ENCODE assay signal across 14 cellular contexts in the genomic region with DNA sequence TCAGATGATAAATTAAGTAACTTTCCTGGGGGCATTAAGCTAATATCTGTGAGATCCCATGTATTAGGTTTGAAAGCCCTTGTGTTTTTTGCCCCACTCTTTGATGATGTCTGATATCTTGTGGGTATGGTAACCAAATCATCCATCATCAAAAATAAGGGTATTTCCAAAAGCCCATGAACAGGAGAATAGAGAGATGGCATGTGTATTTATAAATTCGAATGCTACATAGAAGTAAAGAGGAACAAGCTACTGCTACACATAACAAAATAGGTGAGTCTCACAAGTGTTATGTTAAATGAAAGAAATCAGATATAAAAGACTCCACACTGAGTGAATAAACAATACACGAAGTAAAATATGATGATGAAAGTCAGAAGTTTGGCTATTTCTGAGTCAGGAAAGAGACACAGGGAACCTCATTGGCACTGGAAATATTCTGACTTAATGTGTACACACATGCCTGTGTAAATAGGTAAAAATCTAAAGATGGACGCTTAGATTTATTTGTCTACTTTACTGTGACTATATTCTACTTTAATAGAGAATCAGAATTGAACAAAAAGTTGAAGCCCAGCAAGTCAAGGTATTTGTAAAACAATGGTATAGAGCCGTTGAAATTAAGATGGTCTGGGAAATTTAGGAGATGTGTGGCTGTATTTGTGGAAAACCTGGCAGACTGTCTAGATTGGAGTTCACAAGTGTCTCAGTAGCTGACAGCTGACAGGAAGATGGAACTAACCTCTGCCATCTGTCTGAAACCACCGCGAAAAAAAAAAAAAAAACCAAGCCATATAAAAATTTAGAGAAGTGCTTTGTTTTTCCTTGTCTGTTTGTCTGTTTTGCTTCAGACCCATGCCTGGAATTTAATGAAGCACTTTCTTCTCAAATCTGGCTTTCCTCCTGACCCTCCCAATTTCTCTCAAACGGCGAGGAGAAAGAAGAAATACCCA.
DNase-seq lines count a peak whose midpoint lies in the region; ATAC-seq, FAIRE-seq and TF ChIP-seq lines count a peak whose summit lies in the region.
"Had no signal": no experiment of that assay in that cellular context is flagged by ENCODE, and none has a peak within 500 bp of the region (broad histone marks: within the 10 kb centered on the region; RNA-seq: fewer than 3 reads in every experiment).

No MANE protein-coding gene starts in this region.

- peak overlapping the region; percentile 68 for H3K4me2 ChIP-seq in astrocyte (ENCODE audit: low read length)

- peaks cover 24% of the 10 kb centered on the region for H3K4me1 ChIP-seq in astrocyte (ENCODE audit: insufficient read depth, low read length)
- peaks cover 0 to 16% of the 10 kb centered on the region in 2 donors for H3K4me1 ChIP-seq in naive thymus-derived CD4-positive, alpha-beta T cell (ENCODE audit: control insufficient read depth in 2 of 2, insufficient read depth in 2 of 2, low read length in 2 of 2)

- POLR2A ChIA-PET in naive thymus-derived CD4-positive, alpha-beta T cell (lab: Charles Lee) = interaction anchor here (0.6 to 1.2 kb wide), 2 partner anchors 115 to 1831 kb away, joined by 3 read pairs; no protein-coding TSS in a partner anchor

- H2AFZ ChIP-seq in astrocyte (ENCODE audit: low read depth, low read length) = no peak overlapping the region

- H3K9ac ChIP-seq in astrocyte (ENCODE audit: low read length) = peak overlapping the region; percentile 61

- no peak for TF ChIP-seq CTCF in astrocyte (IDR thresholded peaks at IDR 0.05; ENCODE audit: insufficient read depth, low read depth, low read length)

- peak overlapping the region; percentile 83 for H3K27ac ChIP-seq in astrocyte (ENCODE audit: low read depth, low read length)
- H3K27ac ChIP-seq in naive thymus-derived CD4-positive, alpha-beta T cell (ENCODE audit: low read depth, low read length) = no peak overlapping the region

- no peaks in the 10 kb centered on the region for H3K79me2 ChIP-seq in astrocyte (ENCODE audit: insufficient read depth, low read length)

- no peaks in the 10 kb centered on the region for H3K9me3 ChIP-seq in astrocyte (ENCODE audit: insufficient read depth, low read depth, low read length)
- no peaks in the 10 kb centered on the region for H3K9me3 ChIP-seq in naive thymus-derived CD4-positive, alpha-beta T cell (ENCODE audit: control insufficient read depth in 2 of 3, low read length in 3 of 3)

- peaks cover 2% of the 10 kb centered on the region for H3K9me3 Mint-ChIP-seq in stimulated activated naive CD8-positive, alpha-beta T cell treated with anti-CD3 and anti-CD28 coated beads, Interleukin-15, Interleukin-2, amounts not matched to agents 100 ng/mL and 50 ng/mL, for 24 hours
- no peaks in the 10 kb centered on the region for H3K9me3 Mint-ChIP-seq in astrocyte (ENCODE audit: unreplicated experiment)
- peaks cover 0 to 5% (median 0%) of the 10 kb centered on the region in 11 donors for H3K9me3 Mint-ChIP-seq in naive thymus-derived CD4-positive, alpha-beta T cell
- H3K9me3 Mint-ChIP-seq: activated CD4-positive, alpha-beta memory T cell treated with anti-CD3 and anti-CD28 coated beads, Interleukin-2, amount 10 ng/mL, durations not matched to agents 7 days and 5 days; brain had no signal

- DNase-seq in stimulated activated naive CD8-positive, alpha-beta T cell treated with anti-CD3 and anti-CD28 coated beads, Interleukin-15, Interleukin-2, amounts not matched to agents 100 U/mL and 50 U/mL, for 24 hours = no peak
- DNase-seq in astrocyte (ENCODE audit: low read depth) (no peak), ACHN (no peak), iPS-NIHi11 (ENCODE audit: low spot score) (no peak), AG20443 (ENCODE audit: low spot score) (no peak)
- peak in 1 of 9 donors; percentile 14 for DNase-seq in naive thymus-derived CD4-positive, alpha-beta T cell
- DNase-seq: activated CD4-positive, alpha-beta memory T cell treated with anti-CD3 and anti-CD28 coated beads, Interleukin-2, amount 10 ng/mL, durations not matched to agents 7 days and 5 days; COR-L47; foreskin melanocyte; MM.1S had no signal

- H3K27me3 Mint-ChIP-seq in stimulated activated naive CD8-positive, alpha-beta T cell treated with anti-CD3 and anti-CD28 coated beads, Interleukin-15, Interleukin-2, amounts not matched to agents 100 ng/mL and 50 ng/mL, for 24 hours = no peaks in the 10 kb centered on the region
- H3K27me3 Mint-ChIP-seq in astrocyte (ENCODE audit: low read depth, unreplicated experiment) = no peaks in the 10 kb centered on the region
- no peaks in the 10 kb centered on the region for H3K27me3 Mint-ChIP-seq in naive thymus-derived CD4-positive, alpha-beta T cell

- H3K27me3 ChIP-seq in astrocyte (ENCODE audit: insufficient read depth, low read length) = no peaks in the 10 kb centered on the region
- no peaks in the 10 kb centered on the region for H3K27me3 ChIP-seq in naive thymus-derived CD4-positive, alpha-beta T cell (ENCODE audit: control insufficient read depth in 2 of 2, insufficient read depth in 2 of 2, low read length in 2 of 2)

- no peak for FAIRE-seq in astrocyte (lab: Jason Lieb, UNC)
- FAIRE-seq: RCC 7860 had no signal

- no peaks in the 10 kb centered on the region for H3K36me3 Mint-ChIP-seq in stimulated activated naive CD8-positive, alpha-beta T cell treated with anti-CD3 and anti-CD28 coated beads, Interleukin-15, Interleukin-2, amounts not matched to agents 100 ng/mL and 50 ng/mL, for 24 hours (ENCODE audit: low read depth)
- no peaks in the 10 kb centered on the region for H3K36me3 Mint-ChIP-seq in astrocyte (ENCODE audit: low read depth, unreplicated experiment)
- no peaks in the 10 kb centered on the region for H3K36me3 Mint-ChIP-seq in naive thymus-derived CD4-positive, alpha-beta T cell
- H3K36me3 Mint-ChIP-seq: brain had no signal

- in situ Hi-C loops in ACHN (cut with HindIII; ENCODE audit: low pct_ligation_motif_present, low pct_unique_long_range_greater_than_20kb, low sequenced_read_pairs) = no loop called here

- intact Hi-C loops in naive thymus-derived CD4-positive, alpha-beta T cell (cut with micrococcal nuclease) = no loop called here

- H3K4me1 Mint-ChIP-seq in stimulated activated naive CD8-positive, alpha-beta T cell treated with anti-CD3 and anti-CD28 coated beads, Interleukin-15, Interleukin-2, amounts not matched to agents 100 ng/mL and 50 ng/mL, for 24 hours (ENCODE audit: low read depth) = peaks cover 36% of the 10 kb centered on the region
- peaks cover 41% of the 10 kb centered on the region for H3K4me1 Mint-ChIP-seq in astrocyte (ENCODE audit: low read depth, unreplicated experiment)
- peaks cover 6 to 29% (median 25%) of the 10 kb centered on the region in 7 donors for H3K4me1 Mint-ChIP-seq in naive thymus-derived CD4-positive, alpha-beta T cell

- no peaks in the 10 kb centered on the region for H4K20me1 ChIP-seq in astrocyte (ENCODE audit: insufficient read depth, low read length)

- CTCF ChIA-PET in naive thymus-derived CD4-positive, alpha-beta T cell (lab: Charles Lee) = interaction anchor here (0.6 kb wide), 1 partner anchor 80 kb away, joined by 3 read pairs; no protein-coding TSS in a partner anchor

- H3K4me3 ChIP-seq in astrocyte (ENCODE audit: insufficient read depth, low read depth, low read length) = no peak overlapping the region
- no peak overlapping the region for H3K4me3 ChIP-seq in naive thymus-derived CD4-positive, alpha-beta T cell (ENCODE audit: low read length)

- no peak for ATAC-seq in stimulated activated naive CD8-positive, alpha-beta T cell treated with anti-CD3 and anti-CD28 coated beads, Interleukin-15, Interleukin-2, amounts not matched to agents 100 U/mL and 50 U/mL, for 24 hours
- peak; percentile 32 for ATAC-seq in naive thymus-derived CD4-positive, alpha-beta T cell
- no peak for ATAC-seq in GM21447 (IDR thresholded peaks at IDR 0.05; ENCODE audit: unreplicated experiment)

- no peaks in the 10 kb centered on the region for H3K36me3 ChIP-seq in astrocyte (ENCODE audit: insufficient read depth, low read length)
- H3K36me3 ChIP-seq in naive thymus-derived CD4-positive, alpha-beta T cell (ENCODE audit: control insufficient read depth in 2 of 3, insufficient read depth in 3 of 3, low read length in 3 of 3) = no peaks in the 10 kb centered on the region

- H3K27ac Mint-ChIP-seq in stimulated activated naive CD8-positive, alpha-beta T cell treated with anti-CD3 and anti-CD28 coated beads, Interleukin-15, Interleukin-2, amounts not matched to agents 100 ng/mL and 50 ng/mL, for 24 hours = no peak overlapping the region
- peak overlapping the region; percentile 88 for H3K27ac Mint-ChIP-seq in astrocyte (ENCODE audit: unreplicated experiment)
- H3K27ac Mint-ChIP-seq in naive thymus-derived CD4-positive, alpha-beta T cell = peak overlapping the region in 8 of 9 donors; percentile 7 to 76 (median 58)
- H3K27ac Mint-ChIP-seq: activated CD4-positive, alpha-beta memory T cell treated with anti-CD3 and anti-CD28 coated beads, Interleukin-2, amount 10 ng/mL, durations not matched to agents 7 days and 5 days had no signal

- peak overlapping the region; percentile 32 for H3K4me3 Mint-ChIP-seq in stimulated activated naive CD8-positive, alpha-beta T cell treated with anti-CD3 and anti-CD28 coated beads, Interleukin-15, Interleukin-2, amounts not matched to agents 100 ng/mL and 50 ng/mL, for 24 hours
- no peak overlapping the region for H3K4me3 Mint-ChIP-seq in astrocyte (ENCODE audit: unreplicated experiment)
- peak overlapping the region in 9 of 10 donors; percentile 26 to 78 (median 59) for H3K4me3 Mint-ChIP-seq in naive thymus-derived CD4-positive, alpha-beta T cell
- H3K4me3 Mint-ChIP-seq: activated CD4-positive, alpha-beta memory T cell treated with anti-CD3 and anti-CD28 coated beads, Interleukin-2, amount 10 ng/mL, durations not matched to agents 7 days and 5 days; brain had no signal
